28 cellular contexts compared by ENCODE assay signal in genomic region chr22:36870250-36870649, GRCh38. TPM values are rescaled to one million over a fixed set of nuclear protein-coding genes. Genes with fewer than 3 reads are reported as not detected.
A peak's percentile ranks its signal among the peaks of the same experiment; 100 is the strongest.
DNase-seq lines count a peak whose midpoint lies in the region; ATAC-seq and TF ChIP-seq lines count a peak whose summit lies in the region.
"Had no signal": no experiment of that assay in that cellular context is flagged by ENCODE, and none has a peak within 500 bp of the region (broad histone marks: within the 10 kb centered on the region; RNA-seq: fewer than 3 reads in every experiment).

No MANE protein-coding gene starts in this region.

- no peaks in the 10 kb centered on the region for H3K9me3 Mint-ChIP-seq in endothelial cell (ENCODE audit: unreplicated experiment)
- no peaks in the 10 kb centered on the region for H3K9me3 Mint-ChIP-seq in stimulated activated effector memory CD8-positive, alpha-beta T cell treated with anti-CD3 and anti-CD28 coated beads, Interleukin-12 subunit alpha, Interleukin-12 subunit beta, amount 100 ng/mL, for 72 hours
- H3K9me3 Mint-ChIP-seq in endodermal cell: no peaks in the 10 kb centered on the region
- no peaks in the 10 kb centered on the region for H3K9me3 Mint-ChIP-seq in activated CD8-positive, alpha-beta T cell treated with anti-CD3 and anti-CD28 coated beads for 36 hours
- H3K9me3 Mint-ChIP-seq: CD8-positive, alpha-beta memory T cell had no signal

- peaks cover 50% of the 10 kb centered on the region for H3F3A ChIP-seq in PC-9 (ENCODE audit: insufficient read depth, low read depth)

- WGBS in endodermal cell (ENCODE audit: insufficient coverage in 1 of 2, insufficient read length in 1 of 2), 2 experiments: 88 to 89% methylated on average over 11 to 14 of the region's 14 CpGs

- no peak overlapping the region for H3K9ac ChIP-seq in endodermal cell (ENCODE audit: extremely low read depth, low read length, poor library complexity, severe bottlenecking)

- TF ChIP-seq CTCF in PC-9 (conservative IDR thresholded peaks at IDR 0.05): no peak
- no peak for TF ChIP-seq CTCF in endothelial cell (IDR thresholded peaks at IDR 0.05; ENCODE audit: unreplicated experiment)
- no peak for TF ChIP-seq CTCF in endodermal cell (conservative IDR thresholded peaks at IDR 0.05)
- TF ChIP-seq CTCF in activated CD8-positive, alpha-beta T cell treated with anti-CD3 and anti-CD28 coated beads for 36 hours (IDR thresholded peaks at IDR 0.05): no peak

- no peaks in the 10 kb centered on the region for H4K20me1 ChIP-seq in PC-9 (ENCODE audit: insufficient read depth)

- BruUV-seq in PC-9 (replicated peaks; lab: Mats Ljungman, UMichigan): no TSS peak

- H3K4me1 Mint-ChIP-seq in endothelial cell (ENCODE audit: unreplicated experiment) (peaks cover 2% of the 10 kb centered on the region), endodermal cell (no peaks in the 10 kb centered on the region)
- peaks cover 66% of the 10 kb centered on the region for H3K4me1 Mint-ChIP-seq in stimulated activated effector memory CD8-positive, alpha-beta T cell treated with anti-CD3 and anti-CD28 coated beads, Interleukin-12 subunit alpha, Interleukin-12 subunit beta, amount 100 ng/mL, for 72 hours
- peaks cover 20% of the 10 kb centered on the region for H3K4me1 Mint-ChIP-seq in activated CD8-positive, alpha-beta T cell treated with anti-CD3 and anti-CD28 coated beads for 36 hours (ENCODE audit: low read depth)

- H3K36me3 ChIP-seq in PC-9 (ENCODE audit: low read depth): no peaks in the 10 kb centered on the region
- no peaks in the 10 kb centered on the region for H3K36me3 ChIP-seq in endodermal cell (ENCODE audit: control insufficient read depth, insufficient read depth, low read length)
- H3K36me3 ChIP-seq: cardiac muscle cell, SJSA1, thyroid gland had no signal

- H3K4me3 ChIP-seq in PC-9 (peak overlapping the region; percentile 21; the same call in 1 of the 2 replicates), endodermal cell (ENCODE audit: low read length) (no peak overlapping the region)
- H3K4me3 ChIP-seq: cardiac muscle cell, SJSA1, thyroid gland had no signal

- H3K36me3 Mint-ChIP-seq in endothelial cell (ENCODE audit: low read depth, unreplicated experiment) (no peaks in the 10 kb centered on the region), endodermal cell (ENCODE audit: low read depth) (no peaks in the 10 kb centered on the region)
- H3K36me3 Mint-ChIP-seq in stimulated activated effector memory CD8-positive, alpha-beta T cell treated with anti-CD3 and anti-CD28 coated beads, Interleukin-12 subunit alpha, Interleukin-12 subunit beta, amount 100 ng/mL, for 72 hours: peaks cover 23% of the 10 kb centered on the region
- H3K36me3 Mint-ChIP-seq in activated CD8-positive, alpha-beta T cell treated with anti-CD3 and anti-CD28 coated beads for 36 hours (ENCODE audit: low read depth): no peaks in the 10 kb centered on the region

- H3K79me2 ChIP-seq in PC-9 (ENCODE audit: low read depth): no peaks in the 10 kb centered on the region

- no peaks in the 10 kb centered on the region for H3K9me2 ChIP-seq in PC-9 (ENCODE audit: insufficient read depth)

- H3K27ac Mint-ChIP-seq in endothelial cell (ENCODE audit: unreplicated experiment) (peak overlapping the region; percentile 26), endodermal cell (no peak overlapping the region)
- peak overlapping the region; percentile 89 for H3K27ac Mint-ChIP-seq in stimulated activated effector memory CD8-positive, alpha-beta T cell treated with anti-CD3 and anti-CD28 coated beads, Interleukin-12 subunit alpha, Interleukin-12 subunit beta, amount 100 ng/mL, for 72 hours
- H3K27ac Mint-ChIP-seq in activated CD8-positive, alpha-beta T cell treated with anti-CD3 and anti-CD28 coated beads for 36 hours: no peak overlapping the region

- ATAC-seq in stimulated activated effector memory CD8-positive, alpha-beta T cell treated with anti-CD3 and anti-CD28 coated beads, Interleukin-12 subunit alpha, Interleukin-12 subunit beta, amount 100 ng/mL, for 72 hours: no peak
- no peak for ATAC-seq in GM21825 (IDR thresholded peaks at IDR 0.05; ENCODE audit: unreplicated experiment)
- no peak for ATAC-seq in activated CD8-positive, alpha-beta T cell treated with anti-CD3 and anti-CD28 coated beads for 36 hours
- ATAC-seq: HepG2; stimulated activated naive CD8-positive, alpha-beta T cell treated with anti-CD3 and anti-CD28 coated beads, Interleukin-15, Interleukin-2, amounts not matched to agents 100 U/mL and 50 U/mL, for 24 hours had no signal

- H3K9me3 ChIP-seq in PC-9 (ENCODE audit: insufficient read depth, low read depth) (no peaks in the 10 kb centered on the region), endodermal cell (ENCODE audit: control insufficient read depth, low read length) (no peaks in the 10 kb centered on the region)
- H3K9me3 ChIP-seq: SJSA1, thyroid gland had no signal

- no peak overlapping the region for H2AFZ ChIP-seq in PC-9

- H3K4me1 ChIP-seq in PC-9 (replicated peaks; ENCODE audit: insufficient read depth) (peaks cover 61% of the 10 kb centered on the region), endodermal cell (ENCODE audit: control insufficient read depth, insufficient read depth, low read length) (no peaks in the 10 kb centered on the region)

- peak overlapping the region; percentile 71 for H3K4me2 ChIP-seq in PC-9

- H3K27me3 Mint-ChIP-seq in endothelial cell (ENCODE audit: unreplicated experiment) (peaks cover 13% of the 10 kb centered on the region), endodermal cell (ENCODE audit: insufficient read depth) (peaks cover 23% of the 10 kb centered on the region)
- H3K27me3 Mint-ChIP-seq in activated CD8-positive, alpha-beta T cell treated with anti-CD3 and anti-CD28 coated beads for 36 hours: no peaks in the 10 kb centered on the region

- CTCF ChIA-PET in PC-9 (lab: Charles Lee): interaction anchor here (0.6 to 2.1 kb wide), 4 partner anchors 10 to 192 kb away, joined by 3 to 11 read pairs (median 4); partner anchors contain the start of genes MPST and TST
- CTCF ChIA-PET in activated CD8-positive, alpha-beta T cell treated with anti-CD3 and anti-CD28 coated beads for 36 hours (lab: Charles Lee): interaction anchor here (1.4 to 3.4 kb wide), 2 partner anchors 14 to 107 kb away, joined by 4 to 10 read pairs; no protein-coding TSS in a partner anchor

- H3K27me3 ChIP-seq in PC-9 (ENCODE audit: insufficient read depth, low read depth) (no peaks in the 10 kb centered on the region), endodermal cell (ENCODE audit: control insufficient read depth, insufficient read depth, low read length, poor library complexity, severe bottlenecking) (peaks cover 5% of the 10 kb centered on the region)
- H3K27me3 ChIP-seq: SJSA1, thyroid gland had no signal

- DNase-seq in ELR (ENCODE audit: low read depth) (peak; percentile 63), PC-9 (peak; percentile 92 to 94), endothelial cell (ENCODE audit: low spot score) (no peak), endodermal cell (no peak)
- DNase-seq in stimulated activated effector memory CD8-positive, alpha-beta T cell treated with anti-CD3 and anti-CD28 coated beads, Interleukin-12 subunit alpha, Interleukin-12 subunit beta, amount 100 ng/mL, for 72 hours (ENCODE audit: low spot score in 2 of 2): no peak
- DNase-seq in activated CD8-positive, alpha-beta T cell treated with anti-CD3 and anti-CD28 coated beads for 36 hours: no peak
- DNase-seq in effector CD4-positive, alpha-beta T cell: no peak
- DNase-seq: activated CD4-positive, alpha-beta T cell treated with anti-CD3 and anti-CD28 coated beads, Interleukin-2, amount 50 U/mL, for 48 hours; activated naive CD4-positive, alpha-beta T cell; CD8-positive, alpha-beta memory T cell; dermis blood vessel endothelial cell; foreskin melanocyte; kidney glomerular epithelial cell; NCI-H1105; NCI-H2081; NCI-H345; occipital lobe; stimulated activated CD4-positive, alpha-beta T cell treated with anti-CD3 and anti-CD28 coated beads, Interleukin-2, amount 100 ng/mL, for 48 hours; stimulated activated naive CD8-positive, alpha-beta T cell treated with anti-CD3 and anti-CD28 coated beads, Interleukin-15, Interleukin-2, amounts not matched to agents 100 U/mL and 50 U/mL, for 24 hours; thyroid gland had no signal

- intact Hi-C loops in PC-9 (cut with micrococcal nuclease; ENCODE audit: unreplicated experiment): loop anchor here (2.0 to 5.0 kb wide), 4 partner anchors 42 to 327 kb away; partner anchors contain the start of gene CSF2RB
- intact Hi-C loops in activated CD8-positive, alpha-beta T cell treated with anti-CD3 and anti-CD28 coated beads for 36 hours (cut with micrococcal nuclease): no loop called here

- H3K27ac ChIP-seq in PC-9 (peak overlapping the region; percentile 64), endodermal cell (ENCODE audit: low read depth, low read length) (no peak overlapping the region)
- H3K27ac ChIP-seq: cardiac muscle cell, SJSA1, thyroid gland, VCaP had no signal

- H3K4me3 Mint-ChIP-seq in endothelial cell (ENCODE audit: unreplicated experiment): no peak overlapping the region
- H3K4me3 Mint-ChIP-seq in stimulated activated effector memory CD8-positive, alpha-beta T cell treated with anti-CD3 and anti-CD28 coated beads, Interleukin-12 subunit alpha, Interleukin-12 subunit beta, amount 100 ng/mL, for 72 hours: no peak overlapping the region
- H3K4me3 Mint-ChIP-seq in endodermal cell: no peak overlapping the region
- H3K4me3 Mint-ChIP-seq in activated CD8-positive, alpha-beta T cell treated with anti-CD3 and anti-CD28 coated beads for 36 hours: no peak overlapping the region
- H3K4me3 Mint-ChIP-seq: CD8-positive, alpha-beta memory T cell had no signal

- POLR2A ChIA-PET in PC-9 (lab: Charles Lee; ENCODE audit: unreplicated experiment): no interaction called here
- POLR2A ChIA-PET in activated CD8-positive, alpha-beta T cell treated with anti-CD3 and anti-CD28 coated beads for 36 hours (lab: Charles Lee): interaction anchor here (2.0 kb wide), 1 partner anchor 9 kb away, joined by 7 read pairs; the partner anchor contains the start of gene NCF4

RNA-seq across cellular contexts. Expression of gene NCF4, which starts 9.4 kb away (rescaled TPM):
- 3.9 and 4.5 TPM in 2 replicates for total RNA-seq in PC-9 (2021)
- total RNA-seq in endothelial cell (ENCODE audit: unreplicated experiment): not detected
- total RNA-seq in endodermal cell: not detected
- polyA plus RNA-seq in endodermal cell (2013, experiment 1 of 2): not detected
- not detected for polyA plus RNA-seq in endodermal cell (2013, experiment 2 of 2)
- total RNA-seq in activated CD8-positive, alpha-beta T cell treated with anti-CD3 and anti-CD28 coated beads for 36 hours: 1 to 10 TPM; 2.5 to 2.9 TPM
- total RNA-seq: cardiac muscle cell, HepG2, lung microvascular endothelial cell, renal cortical epithelial cell, SJSA1 had no signal
- polyA plus RNA-seq: cardiac muscle cell, HepG2 had no signal

RNA-seq across cellular contexts. Expression of gene CSF2RB, which starts 43.2 kb away (rescaled TPM):
- not detected in 2 replicates for total RNA-seq in PC-9 (2021)
- 12.0 TPM for total RNA-seq in endothelial cell (ENCODE audit: unreplicated experiment)
- not detected for total RNA-seq in endodermal cell
- polyA plus RNA-seq in endodermal cell (2013, experiment 1 of 2): not detected
- polyA plus RNA-seq in endodermal cell (2013, experiment 2 of 2): not detected
- total RNA-seq in activated CD8-positive, alpha-beta T cell treated with anti-CD3 and anti-CD28 coated beads for 36 hours: under 1 TPM; 0.16 to 0.29 TPM
- total RNA-seq: HepG2 had no signal
- polyA plus RNA-seq: cardiac muscle cell, HepG2 had no signal

RNA-seq across cellular contexts. Expression of gene PVALB, which starts 53.4 kb away (rescaled TPM):
- total RNA-seq in PC-9 (2021) (not detected in 2 replicates), endothelial cell (ENCODE audit: unreplicated experiment) (not detected), endodermal cell (not detected)
- polyA plus RNA-seq in endodermal cell (2013, experiment 1 of 2): 1.1 TPM
- polyA plus RNA-seq in endodermal cell (2013, experiment 2 of 2): 0.58 TPM
- total RNA-seq in activated CD8-positive, alpha-beta T cell treated with anti-CD3 and anti-CD28 coated beads for 36 hours: not detected
- total RNA-seq: cardiac muscle cell; CD8-positive, alpha-beta memory T cell; dermis blood vessel endothelial cell; HepG2; lung microvascular endothelial cell; renal cortical epithelial cell; SJSA1; T-helper 2 cell treated with Interferon-gamma antibody and Interleukin-4, amounts not matched to agents 100 ng/mL and 5 ng/mL, for 36 hours; thyroid gland had no signal
- polyA plus RNA-seq: cardiac muscle cell; CD8-positive, alpha-beta memory T cell; HepG2 had no signal

Comparison
In these comparisons a context has a peak if more than half of its experiments do, and no peak if none do; other contexts are left out.
1. DNase-seq: peak in ELR (single experiment) and PC-9 (2 of 2); none in endothelial cell (single experiment), stimulated activated effector memory CD8-positive, alpha-beta T cell treated with anti-CD3 and anti-CD28 coated beads, Interleukin-12 subunit alpha, Interleukin-12 subunit beta, amount 100 ng/mL, for 72 hours (0 of 2), endodermal cell (single experiment), activated CD8-positive, alpha-beta T cell treated with anti-CD3 and anti-CD28 coated beads for 36 hours (single experiment) and effector CD4-positive, alpha-beta T cell (single experiment).
2. H3K27ac Mint-ChIP-seq: peak in endothelial cell (single experiment) and stimulated activated effector memory CD8-positive, alpha-beta T cell treated with anti-CD3 and anti-CD28 coated beads, Interleukin-12 subunit alpha, Interleukin-12 subunit beta, amount 100 ng/mL, for 72 hours (single experiment); none in endodermal cell (single experiment) and activated CD8-positive, alpha-beta T cell treated with anti-CD3 and anti-CD28 coated beads for 36 hours (single experiment).
3. RNA of gene CSF2RB, which starts 43.2 kb away (total RNA-seq): 12.0 TPM in endothelial cell (single experiment); 0.16 to 0.29 TPM in activated CD8-positive, alpha-beta T cell treated with anti-CD3 and anti-CD28 coated beads for 36 hours, not detected in PC-9 and not detected in endodermal cell; every median in the first group is over 10 times any median in the second.